1 cellular context compared by ENCODE assay signal in genomic region chr19:1825909-1826556, GRCh38.
TF ChIP-seq lines count a peak whose summit lies in the region.

No MANE protein-coding gene starts in this region.

TF ChIP-seq in WTC11, 78 proteins besides CTCF, POLR2A, EP300 and RAD21 (continued from another document):
- 0 out of 2 replicates have a peak, but pooled peaks have one; percentile 57 for TF ChIP-seq FOXP1 (CRISPR knock-in tag; IDR thresholded peaks at IDR 0.05; ENCODE audit: borderline replicate concordance)
- TF ChIP-seq, protein P1, sequence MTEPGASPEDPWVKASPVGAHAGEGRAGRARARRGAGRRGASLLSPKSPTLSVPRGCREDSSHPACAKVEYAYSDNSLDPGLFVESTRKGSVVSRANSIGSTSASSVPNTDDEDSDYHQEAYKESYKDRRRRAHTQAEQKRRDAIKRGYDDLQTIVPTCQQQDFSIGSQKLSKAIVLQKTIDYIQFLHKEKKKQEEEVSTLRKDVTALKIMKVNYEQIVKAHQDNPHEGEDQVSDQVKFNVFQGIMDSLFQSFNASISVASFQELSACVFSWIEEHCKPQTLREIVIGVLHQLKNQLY (CRISPR knock-in tag; IDR thresholded peaks at IDR 0.05) = no peak
- TF ChIP-seq JAZF1 (CRISPR knock-in tag; IDR thresholded peaks at IDR 0.05) = no peak
- no peak for TF ChIP-seq PRDM15 (CRISPR knock-in tag; IDR thresholded peaks at IDR 0.05)
- no peak for TF ChIP-seq PRRX2 (CRISPR knock-in tag; IDR thresholded peaks at IDR 0.05)
- no peak for TF ChIP-seq SMAD4 (CRISPR knock-in tag; IDR thresholded peaks at IDR 0.05)
- TF ChIP-seq GABPB1 (CRISPR knock-in tag; IDR thresholded peaks at IDR 0.05) = no peak
- 0 out of 2 replicates have a peak, but pooled peaks have one; percentile 49 for TF ChIP-seq ZNF423 (CRISPR knock-in tag; IDR thresholded peaks at IDR 0.05)
- no peak for TF ChIP-seq ZNF219 (CRISPR knock-in tag; IDR thresholded peaks at IDR 0.05; ENCODE audit: borderline replicate concordance)
- TF ChIP-seq ZNF416 (CRISPR knock-in tag; IDR thresholded peaks at IDR 0.05) = no peak
- no peak for TF ChIP-seq ZBTB21 (CRISPR knock-in tag; IDR thresholded peaks at IDR 0.05; ENCODE audit: borderline replicate concordance)
- TF ChIP-seq FOXP4 (CRISPR knock-in tag; IDR thresholded peaks at IDR 0.05) = no peak
- TF ChIP-seq, protein P2, sequence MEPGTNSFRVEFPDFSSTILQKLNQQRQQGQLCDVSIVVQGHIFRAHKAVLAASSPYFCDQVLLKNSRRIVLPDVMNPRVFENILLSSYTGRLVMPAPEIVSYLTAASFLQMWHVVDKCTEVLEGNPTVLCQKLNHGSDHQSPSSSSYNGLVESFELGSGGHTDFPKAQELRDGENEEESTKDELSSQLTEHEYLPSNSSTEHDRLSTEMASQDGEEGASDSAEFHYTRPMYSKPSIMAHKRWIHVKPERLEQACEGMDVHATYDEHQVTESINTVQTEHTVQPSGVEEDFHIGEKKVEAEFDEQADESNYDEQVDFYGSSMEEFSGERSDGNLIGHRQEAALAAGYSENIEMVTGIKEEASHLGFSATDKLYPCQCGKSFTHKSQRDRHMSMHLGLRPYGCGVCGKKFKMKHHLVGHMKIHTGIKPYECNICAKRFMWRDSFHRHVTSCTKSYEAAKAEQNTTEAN (CRISPR knock-in tag; IDR thresholded peaks at IDR 0.05) = no peak
- no peak for TF ChIP-seq NFATC4 (CRISPR knock-in tag; IDR thresholded peaks at IDR 0.05)
- TF ChIP-seq MXD4 (CRISPR knock-in tag; IDR thresholded peaks at IDR 0.05; ENCODE audit: borderline replicate concordance) = no peak
- TF ChIP-seq ELF4 (CRISPR knock-in tag; IDR thresholded peaks at IDR 0.05; ENCODE audit: low read depth) = no peak
- no peak for TF ChIP-seq TCF7 (CRISPR knock-in tag; IDR thresholded peaks at IDR 0.05; ENCODE audit: low read depth)
- TF ChIP-seq EMX1 (CRISPR knock-in tag; IDR thresholded peaks at IDR 0.05) = no peak
- no peak for TF ChIP-seq GRHL2 (CRISPR knock-in tag; IDR thresholded peaks at IDR 0.05; ENCODE audit: insufficient replicate concordance, severe bottlenecking)
- TF ChIP-seq CREM (CRISPR knock-in tag; IDR thresholded peaks at IDR 0.05) = no peak
